8 cellular contexts compared by ENCODE assay signal in genomic region chr7:121872831-121873764, GRCh38. TPM values are rescaled to one million over a fixed set of nuclear protein-coding genes. Genes with fewer than 3 reads are reported as not detected.
DNase-seq lines count a peak whose midpoint lies in the region; FAIRE-seq and TF ChIP-seq lines count a peak whose summit lies in the region.

TSS of gene PTPRZ1 (plus strand) at chr7:121873161. CDS start at chr7:121873500, 339 bp downstream.

- H3K4me2 ChIP-seq in astrocyte (ENCODE audit: low read length) = peak within 1 kb of the TSS; percentile 100

- peak within 1 kb of the TSS; percentile 78 for H3K9ac ChIP-seq in astrocyte (ENCODE audit: low read length)

- H3K79me2 ChIP-seq in astrocyte (ENCODE audit: insufficient read depth, low read length) = no peaks in the 10 kb centered on the region

- H3K27ac ChIP-seq in astrocyte (ENCODE audit: low read depth, low read length) = no peak within 1 kb of the TSS
- H3K27ac ChIP-seq in iPS DF 6.9 (ENCODE audit: low read length) = no peak within 1 kb of the TSS
- H3K27ac ChIP-seq in sigmoid colon = peak within 1 kb of the TSS in 3 of 4 donors; percentile 21 to 38 (median 38)

- H3K36me3 Mint-ChIP-seq in astrocyte (ENCODE audit: low read depth, unreplicated experiment) = no peaks in the 10 kb centered on the region

- no peaks in the 10 kb centered on the region for H3K9me3 Mint-ChIP-seq in astrocyte (ENCODE audit: unreplicated experiment)

- peak within 1 kb of the TSS; percentile 77 for H3K4me3 ChIP-seq in astrocyte (ENCODE audit: insufficient read depth, low read depth, low read length)
- peak within 1 kb of the TSS; percentile 56 for H3K4me3 ChIP-seq in iPS DF 6.9 (ENCODE audit: low read length)
- H3K4me3 ChIP-seq in sigmoid colon = peak within 1 kb of the TSS; percentile 15 to 53 (median 50)

- no peaks in the 10 kb centered on the region for H4K20me1 ChIP-seq in astrocyte (ENCODE audit: insufficient read depth, low read length)

- intact Hi-C loops in sigmoid colon (cut with DNase I) = no loop called here

- peaks cover 15% of the 10 kb centered on the region for H3K27me3 ChIP-seq in astrocyte (ENCODE audit: insufficient read depth, low read length)
- H3K27me3 ChIP-seq in iPS DF 6.9 (ENCODE audit: control insufficient read depth, insufficient read depth, low read length) = no peaks in the 10 kb centered on the region
- peaks cover 2 to 34% (median 18%) of the 10 kb centered on the region in 3 donors for H3K27me3 ChIP-seq in sigmoid colon

- no peaks in the 10 kb centered on the region for H3K9me3 ChIP-seq in astrocyte (ENCODE audit: insufficient read depth, low read depth, low read length)
- H3K9me3 ChIP-seq in iPS DF 6.9 (ENCODE audit: control insufficient read depth, insufficient read depth, low read length) = no peaks in the 10 kb centered on the region
- H3K9me3 ChIP-seq in sigmoid colon = peaks cover 0 to 2% (median 0%) of the 10 kb centered on the region in 4 donors

- TF ChIP-seq EP300 in sigmoid colon (IDR thresholded peaks at IDR 0.05) = no peak

- peak; percentile 70 for DNase-seq in DMS 273 treated with DMSO at 0.1 percent for 48 hours (lab: John Stamatoyannopoulos, UW)
- peak; percentile 9 for DNase-seq in LHCN-M2 (ENCODE audit: low read depth)
- DNase-seq in astrocyte (ENCODE audit: low read depth) = peak; percentile 20
- peak; percentile 68 for DNase-seq in iPS DF 6.9 (ENCODE audit: low read depth, low spot score)
- DNase-seq in sigmoid colon = no peak
- DNase-seq in mucosa of gallbladder (ENCODE audit: low spot score) = no peak
- no peak for DNase-seq in HCEC 1CT
- no peak for DNase-seq in SHP77 (lab: John Stamatoyannopoulos, UW)

- H3K4me1 ChIP-seq in astrocyte (ENCODE audit: insufficient read depth, low read length) = peaks cover 7% of the 10 kb centered on the region
- H3K4me1 ChIP-seq in iPS DF 6.9 (ENCODE audit: control insufficient read depth, insufficient read depth, low read length) = peaks cover 3% of the 10 kb centered on the region; the same call in 1 of the 2 replicates
- H3K4me1 ChIP-seq in sigmoid colon = peaks cover 0 to 18% (median 9%) of the 10 kb centered on the region in 4 donors

- TF ChIP-seq CTCF in astrocyte (IDR thresholded peaks at IDR 0.05; ENCODE audit: insufficient read depth, low read depth, low read length) = no peak
- TF ChIP-seq CTCF in sigmoid colon (IDR thresholded peaks at IDR 0.05) = no peak

- WGBS in iPS DF 6.9 (ENCODE audit: insufficient coverage, insufficient read length) = no CpG with 5 or more reads among the region's 85 CpGs
- 2% methylated on average over 85 of the region's 85 CpGs for WGBS in sigmoid colon, 2 donors

- no peak for TF ChIP-seq POLR2A in sigmoid colon (IDR thresholded peaks at IDR 0.05)

- H3K36me3 ChIP-seq in astrocyte (ENCODE audit: insufficient read depth, low read length) (no peaks in the 10 kb centered on the region), iPS DF 6.9 (ENCODE audit: control insufficient read depth, insufficient read depth, low read length) (no peaks in the 10 kb centered on the region), sigmoid colon (no peaks in the 10 kb centered on the region)

- FAIRE-seq in astrocyte (lab: Jason Lieb, UNC) = no peak

- H2AFZ ChIP-seq in astrocyte (ENCODE audit: low read depth, low read length) = peak within 1 kb of the TSS; percentile 80

- peaks cover 11% of the 10 kb centered on the region for H3K27me3 Mint-ChIP-seq in astrocyte (ENCODE audit: low read depth, unreplicated experiment)

- peak within 1 kb of the TSS; percentile 95 for H3K4me3 Mint-ChIP-seq in astrocyte (ENCODE audit: unreplicated experiment)

- H3K4me1 Mint-ChIP-seq in astrocyte (ENCODE audit: low read depth, unreplicated experiment) = no peaks in the 10 kb centered on the region

- peak within 1 kb of the TSS; percentile 60 for H3K27ac Mint-ChIP-seq in astrocyte (ENCODE audit: unreplicated experiment)

RNA-seq across cellular contexts. Expression of gene PTPRZ1, which starts in this region (rescaled TPM):
- total RNA-seq in LHCN-M2 (2014; rRNA removed) (not detected in 2 replicates), astrocyte (0.87 and 1.6 TPM in 2 replicates), sigmoid colon (10 to 100 TPM in 2 of 4 donors, 1 to 10 TPM in 2; 5.6 to 19.4 (median 10.5) TPM), mucosa of gallbladder (2.2 TPM)
- not detected for polyA plus RNA-seq in LHCN-M2 (2012)
- polyA plus RNA-seq in sigmoid colon = 1 to 10 TPM in 1 of 3 donors, under 1 TPM in 1, not detected in 1; under 0.01 to 1.6 TPM

Comparison
In these comparisons a context has a peak if more than half of its experiments do, and no peak if none do; other contexts are left out.
1. Peak in DNase-seq in LHCN-M2; RNA of the gene not detected or under 1 TPM.
2. DNase-seq: peak in DMS 273 treated with DMSO at 0.1 percent for 48 hours (single experiment), astrocyte (single experiment) and iPS DF 6.9 (single experiment); none in sigmoid colon (single experiment), mucosa of gallbladder (single experiment), HCEC 1CT (single experiment) and SHP77 (0 of 2).
3. H3K27ac ChIP-seq: peak in sigmoid colon (3 of 4); none in astrocyte (single experiment) and iPS DF 6.9 (single experiment).
4. Peak in every context shown above with its lines, with median percentiles within 50 percentile points of each other: H3K4me3 ChIP-seq.